Comparison of ENCODE assay signal across 11 cellular contexts in genomic region chr13:113582841-113583631, GRCh38. TPM values are rescaled to one million over a fixed set of nuclear protein-coding genes. Genes with fewer than 3 reads are reported as not detected.
DNase-seq lines count a peak whose midpoint lies in the region; ATAC-seq and TF ChIP-seq lines count a peak whose summit lies in the region.
"Had no signal": no experiment of that assay in that cellular context is flagged by ENCODE, and none has a peak within 500 bp of the region (broad histone marks: within the 10 kb centered on the region; RNA-seq: fewer than 3 reads in every experiment).

No MANE protein-coding gene starts in this region.

- TF ChIP-seq CTCF in MCF 10A (IDR thresholded peaks at IDR 0.05; ENCODE audit: unreplicated experiment): no peak
- no peak for TF ChIP-seq CTCF in mammary epithelial cell (conservative IDR thresholded peaks at IDR 0.05 in 1 of 2, IDR thresholded peaks at IDR 0.05 in 1 of 2; ENCODE audit: extremely low read depth in 1 of 2, insufficient read depth in 1 of 2, low read depth in 1 of 2, low read length in 2 of 2)
- no peak for TF ChIP-seq CTCF in right lobe of liver (IDR thresholded peaks at IDR 0.05)
- no peak for TF ChIP-seq CTCF in transverse colon (IDR thresholded peaks at IDR 0.05)

- H3K4me3 ChIP-seq in mammary epithelial cell (replicated peaks in 1 of 3; ENCODE audit: insufficient read depth in 1 of 3, low read depth in 2 of 3, low read length in 3 of 3): no peak overlapping the region
- no peak overlapping the region for H3K4me3 ChIP-seq in right lobe of liver
- H3K4me3 ChIP-seq in transverse colon: no peak overlapping the region
- H3K4me3 ChIP-seq: prostate gland had no signal

- intact Hi-C loops in MCF 10A (cut with micrococcal nuclease) (no loop called here), mammary epithelial cell (cut with micrococcal nuclease) (no loop called here), right lobe of liver (cut with DNase I) (no loop called here), transverse colon (cut with DNase I; ENCODE audit: low total_unique reads) (no loop called here)

- H3K27me3 Mint-ChIP-seq in MCF 10A (ENCODE audit: insufficient read depth, unreplicated experiment): peaks cover 2% of the 10 kb centered on the region
- no peaks in the 10 kb centered on the region for H3K27me3 Mint-ChIP-seq in activated T-helper 17 cell treated with anti-CD3 and anti-CD28 coated beads, Interleukin-2, amount 50 U/mL, for 72 hours

- in situ Hi-C loops in mammary epithelial cell (cut with MboI; ENCODE audit: low sequenced_read_pairs in 2 of 2): no loop called here
- in situ Hi-C loops in transverse colon (cut with MboI; ENCODE audit: low pct_ligation_motif_present in 1 of 4, low pct_unique_long_range_greater_than_20kb in 1 of 4, low sequenced_read_pairs in 3 of 4): no loop called here

- TF ChIP-seq POLR2A in right lobe of liver (IDR thresholded peaks at IDR 0.05): no peak
- no peak for TF ChIP-seq POLR2A in transverse colon (IDR thresholded peaks at IDR 0.05)

- H3K9me3 Mint-ChIP-seq in MCF 10A (ENCODE audit: unreplicated experiment): no peaks in the 10 kb centered on the region
- no peaks in the 10 kb centered on the region for H3K9me3 Mint-ChIP-seq in activated T-helper 17 cell treated with anti-CD3 and anti-CD28 coated beads, Interleukin-2, amount 50 U/mL, for 72 hours

- peak overlapping the region; percentile 29 for H3K4me3 Mint-ChIP-seq in MCF 10A (ENCODE audit: unreplicated experiment)
- peak overlapping the region; percentile 45 for H3K4me3 Mint-ChIP-seq in activated T-helper 17 cell treated with anti-CD3 and anti-CD28 coated beads, Interleukin-2, amount 50 U/mL, for 72 hours

- DNase-seq in MCF 10A (ENCODE audit: unreplicated experiment) (no peak), mammary epithelial cell (no peak), right lobe of liver (peak in 2 of 3 donors; percentile 38 to 40), transverse colon (peak; percentile 6), D341Med (ENCODE audit: low spot score) (no peak)
- no peak for DNase-seq in stimulated activated CD4-positive, alpha-beta T cell treated with anti-CD3 and anti-CD28 coated beads, Interleukin-4, amount 100 ng/mL, for 4 hours
- DNase-seq: NCI-H345 had no signal

- H3K27ac ChIP-seq in mammary epithelial cell (ENCODE audit: insufficient read depth, low read depth, low read length) (no peak overlapping the region), right lobe of liver (no peak overlapping the region), transverse colon (no peak overlapping the region)
- H3K27ac ChIP-seq: prostate gland had no signal

- no peak for ATAC-seq in activated T-helper 17 cell treated with anti-CD3 and anti-CD28 coated beads, Interleukin-2, amount 50 U/mL, for 72 hours (replicated peaks)
- ATAC-seq in right lobe of liver (no peak), SK-N-SH treated with all-trans-retinoic acid at 6 μM for 48 hours (no peak)
- ATAC-seq: activated naive CD4-positive, alpha-beta T cell treated with anti-CD3 and anti-CD28 coated beads, Interleukin-2, amount 50 U/mL, for 72 hours had no signal

- H3K9ac ChIP-seq in mammary epithelial cell (ENCODE audit: insufficient read depth, low read length): no peak overlapping the region

- no peaks in the 10 kb centered on the region for H3K9me3 ChIP-seq in mammary epithelial cell (replicated peaks; ENCODE audit: insufficient read depth, low read length)
- H3K9me3 ChIP-seq in right lobe of liver: no peaks in the 10 kb centered on the region
- no peaks in the 10 kb centered on the region for H3K9me3 ChIP-seq in transverse colon
- H3K9me3 ChIP-seq: prostate gland had no signal

- peaks cover 15% of the 10 kb centered on the region for H3K4me1 ChIP-seq in mammary epithelial cell (ENCODE audit: insufficient read depth, low read length)
- peaks cover 0 to 6% (median 0%) of the 10 kb centered on the region in 4 donors for H3K4me1 ChIP-seq in right lobe of liver
- peaks cover 0 to 17% (median 13%) of the 10 kb centered on the region in 4 donors for H3K4me1 ChIP-seq in transverse colon
- H3K4me1 ChIP-seq: prostate gland had no signal

- H3K27me3 ChIP-seq in mammary epithelial cell (ENCODE audit: insufficient read depth, low read length): no peaks in the 10 kb centered on the region
- H3K27me3 ChIP-seq in right lobe of liver: no peaks in the 10 kb centered on the region
- no peaks in the 10 kb centered on the region for H3K27me3 ChIP-seq in transverse colon

- no peak overlapping the region for H3K27ac Mint-ChIP-seq in MCF 10A (ENCODE audit: low read depth, unreplicated experiment)
- no peak overlapping the region for H3K27ac Mint-ChIP-seq in activated T-helper 17 cell treated with anti-CD3 and anti-CD28 coated beads, Interleukin-2, amount 50 U/mL, for 72 hours
- H3K27ac Mint-ChIP-seq: activated naive CD4-positive, alpha-beta T cell treated with anti-CD3 and anti-CD28 coated beads, Interleukin-2, amount 50 U/mL, for 72 hours had no signal

- H3K4me2 ChIP-seq in mammary epithelial cell (ENCODE audit: insufficient read depth, low read depth, low read length): no peak overlapping the region

- no peak for TF ChIP-seq EP300 in transverse colon (IDR thresholded peaks at IDR 0.05; ENCODE audit: low read depth)

- POLR2A ChIA-PET in MCF 10A (lab: Yijun Ruan, JAX): no interaction called here

- H3K36me3 ChIP-seq in mammary epithelial cell (ENCODE audit: insufficient read depth, low read length) (peaks cover 6% of the 10 kb centered on the region), right lobe of liver (no peaks in the 10 kb centered on the region), transverse colon (no peaks in the 10 kb centered on the region)
- H3K36me3 ChIP-seq: prostate gland had no signal

- no peaks in the 10 kb centered on the region for H4K20me1 ChIP-seq in mammary epithelial cell (ENCODE audit: insufficient read depth, low read length)

- CTCF ChIA-PET in MCF 10A (lab: Yijun Ruan, JAX): no interaction called here
- CTCF ChIA-PET in mammary epithelial cell (lab: Charles Lee; ENCODE audit: low non-redundant PET): no interaction called here

- peaks cover 30% of the 10 kb centered on the region for H3K79me2 ChIP-seq in mammary epithelial cell (ENCODE audit: insufficient read depth, low read length)

- WGBS in mammary epithelial cell (ENCODE audit: low coverage, missing lambda C conversion rate): 92% methylated on average over 31 of the region's 38 CpGs
- WGBS in right lobe of liver (ENCODE audit: insufficient coverage, low coverage, low lambda C conversion rate, missing lambda C conversion rate): 88% methylated on average over 8 of the region's 38 CpGs
- 82% methylated on average over 38 of the region's 38 CpGs; no CpG with 5 or more reads in 1 of the 2 donors for WGBS in transverse colon (ENCODE audit: low coverage in 1 of 2), 2 donors

- peaks cover 13% of the 10 kb centered on the region for H3K4me1 Mint-ChIP-seq in MCF 10A (ENCODE audit: insufficient read depth, unreplicated experiment)
- H3K4me1 Mint-ChIP-seq in activated T-helper 17 cell treated with anti-CD3 and anti-CD28 coated beads, Interleukin-2, amount 50 U/mL, for 72 hours: peaks cover 5% of the 10 kb centered on the region

- no peak overlapping the region for H2AFZ ChIP-seq in mammary epithelial cell (ENCODE audit: low read depth, low read length)

- H3K36me3 Mint-ChIP-seq in MCF 10A (ENCODE audit: insufficient read depth, unreplicated experiment): peaks cover 22% of the 10 kb centered on the region
- peaks cover 27% of the 10 kb centered on the region for H3K36me3 Mint-ChIP-seq in activated T-helper 17 cell treated with anti-CD3 and anti-CD28 coated beads, Interleukin-2, amount 50 U/mL, for 72 hours (ENCODE audit: low read depth)

- BruUV-seq in MCF 10A (replicated peaks; lab: Mats Ljungman, UMichigan) (no TSS peak), mammary epithelial cell (replicated peaks; lab: Mats Ljungman, UMichigan) (no TSS peak)

- dilution Hi-C loops in mammary epithelial cell (cut with HindIII; ENCODE audit: low sequenced_read_pairs): no loop called here

TF ChIP-seq in SK-N-SH treated with all-trans-retinoic acid at 6 μM for 48 hours, 23 proteins besides CTCF, POLR2A, EP300 and RAD21 (continues in another document):
- TF ChIP-seq GLIS3 (CRISPR knock-in tag; IDR thresholded peaks at IDR 0.05) (no peak), ISL1 (CRISPR knock-in tag; IDR thresholded peaks at IDR 0.05) (no peak), ZNF70 (CRISPR knock-in tag; IDR thresholded peaks at IDR 0.05) (no peak), ZFP3 (CRISPR knock-in tag; IDR thresholded peaks at IDR 0.05) (no peak), SNAI2 (CRISPR knock-in tag; IDR thresholded peaks at IDR 0.05) (no peak), CSRNP3 (CRISPR knock-in tag; IDR thresholded peaks at IDR 0.05) (no peak), RARB (CRISPR knock-in tag; IDR thresholded peaks at IDR 0.05) (no peak), ZNF565 (CRISPR knock-in tag; conservative IDR thresholded peaks at IDR 0.05; ENCODE audit: low read depth) (no peak)
- TF ChIP-seq, protein P1, sequence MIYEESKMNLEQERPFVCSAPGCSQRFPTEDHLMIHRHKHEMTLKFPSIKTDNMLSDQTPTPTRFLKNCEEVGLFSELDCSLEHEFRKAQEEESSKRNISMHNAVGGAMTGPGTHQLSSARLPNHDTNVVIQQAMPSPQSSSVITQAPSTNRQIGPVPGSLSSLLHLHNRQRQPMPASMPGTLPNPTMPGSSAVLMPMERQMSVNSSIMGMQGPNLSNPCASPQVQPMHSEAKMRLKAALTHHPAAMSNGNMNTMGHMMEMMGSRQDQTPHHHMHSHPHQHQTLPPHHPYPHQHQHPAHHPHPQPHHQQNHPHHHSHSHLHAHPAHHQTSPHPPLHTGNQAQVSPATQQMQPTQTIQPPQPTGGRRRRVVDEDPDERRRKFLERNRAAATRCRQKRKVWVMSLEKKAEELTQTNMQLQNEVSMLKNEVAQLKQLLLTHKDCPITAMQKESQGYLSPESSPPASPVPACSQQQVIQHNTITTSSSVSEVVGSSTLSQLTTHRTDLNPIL (CRISPR knock-in tag; IDR thresholded peaks at IDR 0.05; ENCODE audit: low read depth): no peak

RNA-seq across cellular contexts. Expression of gene TFDP1, which starts 1.5 kb away (rescaled TPM):
- 77.1 and 100 TPM in 2 replicates for total RNA-seq in MCF 10A (2022)
- 100 to 1,000 TPM in 1 of 2 donors, 10 to 100 TPM in 1; 57.8 to 115 TPM for total RNA-seq in mammary epithelial cell
- polyA plus RNA-seq in mammary epithelial cell: 136 TPM
- polyA minus RNA-seq in mammary epithelial cell: 112 TPM
- total RNA-seq in activated T-helper 17 cell treated with anti-CD3 and anti-CD28 coated beads, Interleukin-2, amount 50 U/mL, for 72 hours: 100 to 1,000 TPM in 1 of 2 donors, 10 to 100 TPM in 1; 98.1 to 188 TPM
- 10 to 100 TPM; 21.7 to 26.9 (median 25.1) TPM for total RNA-seq in right lobe of liver
- total RNA-seq in transverse colon: 100 to 1,000 TPM in 1 of 4 donors, 10 to 100 TPM in 3; 24.3 to 164 (median 49.1) TPM

Comparison
In these comparisons a context has a peak if more than half of its experiments do, and no peak if none do; other contexts are left out.
1. DNase-seq: peak in right lobe of liver (2 of 3) and transverse colon (single experiment); none in MCF 10A (single experiment), mammary epithelial cell (single experiment), stimulated activated CD4-positive, alpha-beta T cell treated with anti-CD3 and anti-CD28 coated beads, Interleukin-4, amount 100 ng/mL, for 4 hours (0 of 2) and D341Med (single experiment).